ENCODE assay signal across 1 cellular context in the genomic region with DNA sequence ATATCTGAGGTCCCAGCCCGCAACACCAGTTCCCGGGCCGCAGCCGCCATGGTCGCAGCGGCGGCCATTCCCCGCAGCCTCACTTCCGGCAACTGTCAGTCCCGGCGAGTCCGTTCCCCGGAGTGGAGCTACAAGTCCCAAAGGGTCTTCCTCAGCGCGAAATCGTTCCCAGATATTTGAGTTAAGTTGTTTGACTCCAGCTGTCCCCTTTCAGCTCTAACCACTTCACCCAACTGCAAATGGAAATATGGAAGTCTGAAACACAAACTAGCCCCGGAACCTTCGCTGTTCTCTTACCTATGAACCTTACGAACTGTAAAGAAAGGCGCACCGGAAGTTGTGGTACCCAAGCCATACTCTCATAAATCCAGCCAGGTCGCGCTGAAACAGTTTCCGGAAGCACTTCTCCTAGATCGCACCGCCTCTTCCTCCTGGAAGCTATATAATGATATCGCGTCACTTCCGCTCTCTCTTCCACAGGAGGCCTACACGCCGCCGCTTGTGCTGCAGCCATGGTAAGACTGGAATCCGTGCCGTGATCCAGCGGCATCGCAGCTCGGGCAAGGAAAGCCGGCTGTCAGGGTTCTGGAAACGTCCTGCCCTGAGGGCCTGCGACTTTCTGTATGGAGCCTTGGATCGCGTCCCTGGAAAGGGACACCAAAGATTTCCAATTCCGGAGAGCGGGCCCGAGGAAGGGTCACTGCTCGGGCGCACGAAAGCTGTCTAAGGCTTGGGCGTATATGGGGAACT.
A peak's percentile ranks its signal among the peaks of the same experiment; 100 is the strongest.
TF ChIP-seq lines count a peak whose summit lies in the region.

A gene (plus strand): TSS at position 468 of the 750 bp plus-strand sequence. CDS start 45 bp downstream, at position 513.
A gene with protein sequence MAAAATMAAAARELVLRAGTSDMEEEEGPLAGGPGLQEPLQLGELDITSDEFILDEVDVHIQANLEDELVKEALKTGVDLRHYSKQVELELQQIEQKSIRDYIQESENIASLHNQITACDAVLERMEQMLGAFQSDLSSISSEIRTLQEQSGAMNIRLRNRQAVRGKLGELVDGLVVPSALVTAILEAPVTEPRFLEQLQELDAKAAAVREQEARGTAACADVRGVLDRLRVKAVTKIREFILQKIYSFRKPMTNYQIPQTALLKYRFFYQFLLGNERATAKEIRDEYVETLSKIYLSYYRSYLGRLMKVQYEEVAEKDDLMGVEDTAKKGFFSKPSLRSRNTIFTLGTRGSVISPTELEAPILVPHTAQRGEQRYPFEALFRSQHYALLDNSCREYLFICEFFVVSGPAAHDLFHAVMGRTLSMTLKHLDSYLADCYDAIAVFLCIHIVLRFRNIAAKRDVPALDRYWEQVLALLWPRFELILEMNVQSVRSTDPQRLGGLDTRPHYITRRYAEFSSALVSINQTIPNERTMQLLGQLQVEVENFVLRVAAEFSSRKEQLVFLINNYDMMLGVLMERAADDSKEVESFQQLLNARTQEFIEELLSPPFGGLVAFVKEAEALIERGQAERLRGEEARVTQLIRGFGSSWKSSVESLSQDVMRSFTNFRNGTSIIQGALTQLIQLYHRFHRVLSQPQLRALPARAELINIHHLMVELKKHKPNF (minus strand): TSS at position 269 of the 750 bp plus-strand sequence. CDS start 201 bp downstream, at position 68.

TF ChIP-seq in neural cell, 6 proteins besides CTCF, POLR2A, EP300 and RAD21:
- TF ChIP-seq, protein P1, sequence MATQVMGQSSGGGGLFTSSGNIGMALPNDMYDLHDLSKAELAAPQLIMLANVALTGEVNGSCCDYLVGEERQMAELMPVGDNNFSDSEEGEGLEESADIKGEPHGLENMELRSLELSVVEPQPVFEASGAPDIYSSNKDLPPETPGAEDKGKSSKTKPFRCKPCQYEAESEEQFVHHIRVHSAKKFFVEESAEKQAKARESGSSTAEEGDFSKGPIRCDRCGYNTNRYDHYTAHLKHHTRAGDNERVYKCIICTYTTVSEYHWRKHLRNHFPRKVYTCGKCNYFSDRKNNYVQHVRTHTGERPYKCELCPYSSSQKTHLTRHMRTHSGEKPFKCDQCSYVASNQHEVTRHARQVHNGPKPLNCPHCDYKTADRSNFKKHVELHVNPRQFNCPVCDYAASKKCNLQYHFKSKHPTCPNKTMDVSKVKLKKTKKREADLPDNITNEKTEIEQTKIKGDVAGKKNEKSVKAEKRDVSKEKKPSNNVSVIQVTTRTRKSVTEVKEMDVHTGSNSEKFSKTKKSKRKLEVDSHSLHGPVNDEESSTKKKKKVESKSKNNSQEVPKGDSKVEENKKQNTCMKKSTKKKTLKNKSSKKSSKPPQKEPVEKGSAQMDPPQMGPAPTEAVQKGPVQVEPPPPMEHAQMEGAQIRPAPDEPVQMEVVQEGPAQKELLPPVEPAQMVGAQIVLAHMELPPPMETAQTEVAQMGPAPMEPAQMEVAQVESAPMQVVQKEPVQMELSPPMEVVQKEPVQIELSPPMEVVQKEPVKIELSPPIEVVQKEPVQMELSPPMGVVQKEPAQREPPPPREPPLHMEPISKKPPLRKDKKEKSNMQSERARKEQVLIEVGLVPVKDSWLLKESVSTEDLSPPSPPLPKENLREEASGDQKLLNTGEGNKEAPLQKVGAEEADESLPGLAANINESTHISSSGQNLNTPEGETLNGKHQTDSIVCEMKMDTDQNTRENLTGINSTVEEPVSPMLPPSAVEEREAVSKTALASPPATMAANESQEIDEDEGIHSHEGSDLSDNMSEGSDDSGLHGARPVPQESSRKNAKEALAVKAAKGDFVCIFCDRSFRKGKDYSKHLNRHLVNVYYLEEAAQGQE (IDR thresholded peaks at IDR 0.05; ENCODE audit: borderline replicate concordance), result peak; percentile 63
- TF ChIP-seq POLR2AphosphoS5 (IDR thresholded peaks at IDR 0.05), result peak; percentile 98
- TF ChIP-seq SMC3 (conservative IDR thresholded peaks at IDR 0.05; ENCODE audit: poor library complexity), result peak; percentile 20
- TF ChIP-seq TAF1 (IDR thresholded peaks at IDR 0.05; ENCODE audit: low read depth), result peak; percentile 93
- TF ChIP-seq EZH2 (IDR thresholded peaks at IDR 0.05; ENCODE audit: borderline replicate concordance, insufficient read depth, low read length, poor library complexity, severe bottlenecking), result no peak
- peak; percentile 95 for TF ChIP-seq MXI1 (conservative IDR thresholded peaks at IDR 0.05; ENCODE audit: poor library complexity, severe bottlenecking)
